In genomic region chr12:6202331-6202730, GRCh38 we compare ENCODE assay signal across 10 cellular contexts. TPM values are rescaled to one million over a fixed set of nuclear protein-coding genes. Genes with fewer than 3 reads are reported as not detected.
A peak's percentile ranks its signal among the peaks of the same experiment; 100 is the strongest.
DNase-seq lines count a peak whose midpoint lies in the region; ATAC-seq, FAIRE-seq and TF ChIP-seq lines count a peak whose summit lies in the region.
"Had no signal": no experiment of that assay in that cellular context is flagged by ENCODE, and none has a peak within 500 bp of the region (broad histone marks: within the 10 kb centered on the region; RNA-seq: fewer than 3 reads in every experiment).

No MANE protein-coding gene starts in this region.

- H3K36me3 Mint-ChIP-seq in naive thymus-derived CD8-positive, alpha-beta T cell = no peaks in the 10 kb centered on the region

- no peak for DNase-seq in heart left ventricle
- no peak for DNase-seq in Right ventricle myocardium superior
- DNase-seq in naive thymus-derived CD8-positive, alpha-beta T cell = no peak
- no peak for DNase-seq in activated CD4-positive, CD25-positive, alpha-beta regulatory T cell treated with anti-CD3 and anti-CD28 coated beads, Interleukin-2, amount 50 U/mL, for 72 hours
- DNase-seq in RCC 7860 (ENCODE audit: low spot score) = no peak
- DNase-seq in AG08396 (ENCODE audit: low spot score) = no peak
- DNase-seq: testis had no signal

- TF ChIP-seq POLR2A in heart left ventricle (IDR thresholded peaks at IDR 0.05) = no peak

- ATAC-seq in heart left ventricle (no peak), Right ventricle myocardium superior (ENCODE audit: poor library complexity) (no peak)
- ATAC-seq in naive thymus-derived CD8-positive, alpha-beta T cell = no peak

- peak overlapping the region in 8 of 10 donors; percentile 16 to 65 (median 45) for H3K4me3 Mint-ChIP-seq in naive thymus-derived CD8-positive, alpha-beta T cell

- H3K27me3 ChIP-seq in heart left ventricle = peaks cover 0 to 20% (median 0%) of the 10 kb centered on the region in 9 donors
- H3K27me3 ChIP-seq in esophagus (ENCODE audit: control insufficient read depth in 1 of 2, insufficient read depth in 2 of 2, low read length in 2 of 2) = no peaks in the 10 kb centered on the region
- H3K27me3 ChIP-seq: testis had no signal

- TF ChIP-seq CTCF in heart left ventricle (IDR thresholded peaks at IDR 0.05) = no peak

- no peak for FAIRE-seq in RCC 7860 (lab: Jason Lieb, UNC)
- FAIRE-seq: islet of Langerhans had no signal

- peak overlapping the region; percentile 49 to 99 (median 94) for H3K27ac ChIP-seq in heart left ventricle
- H3K27ac ChIP-seq in esophagus (ENCODE audit: low read depth in 2 of 2, low read length in 1 of 2) = peak overlapping the region; percentile 94 to 96
- peak overlapping the region; percentile 24 for H3K27ac ChIP-seq in urinary bladder (ENCODE audit: low read depth)

- 33 to 71% (median 58%) methylated on average over 4 to 6 of the region's 6 CpGs for WGBS in heart left ventricle, 4 donors
- WGBS in esophagus, 2 donors = 34 to 53% methylated on average over 6 of the region's 6 CpGs
- 45% methylated on average over 6 of the region's 6 CpGs for WGBS in urinary bladder

- H3K9me3 ChIP-seq in heart left ventricle (no peaks in the 10 kb centered on the region), esophagus (ENCODE audit: control insufficient read depth in 2 of 2, insufficient read depth in 1 of 2, low read depth in 1 of 2, low read length in 1 of 2) (no peaks in the 10 kb centered on the region)
- H3K9me3 ChIP-seq: testis had no signal

- peaks cover 3 to 36% (median 21%) of the 10 kb centered on the region in 5 donors for H3K27me3 Mint-ChIP-seq in naive thymus-derived CD8-positive, alpha-beta T cell

- no peaks in the 10 kb centered on the region for H3K9me3 Mint-ChIP-seq in naive thymus-derived CD8-positive, alpha-beta T cell

- H3K4me1 ChIP-seq in heart left ventricle (peaks cover 4 to 85% (median 54%) of the 10 kb centered on the region in 12 donors), esophagus (ENCODE audit: control insufficient read depth in 2 of 2, insufficient read depth in 2 of 2, low read length in 1 of 2) (peaks cover 13 to 34% of the 10 kb centered on the region in 2 donors), urinary bladder (ENCODE audit: insufficient read depth) (no peaks in the 10 kb centered on the region)

- H3K36me3 ChIP-seq in heart left ventricle (peaks cover 0 to 7% (median 0%) of the 10 kb centered on the region in 9 donors), esophagus (ENCODE audit: control insufficient read depth in 2 of 2, insufficient read depth in 2 of 2, low read length in 1 of 2) (peaks cover 0 to 9% of the 10 kb centered on the region in 2 donors), urinary bladder (ENCODE audit: insufficient read depth) (no peaks in the 10 kb centered on the region)

- H3K27ac Mint-ChIP-seq in naive thymus-derived CD8-positive, alpha-beta T cell = peak overlapping the region in 3 of 10 donors; percentile 15 to 62 (median 49)

- H3K4me3 ChIP-seq in heart left ventricle (peak overlapping the region; percentile 3 to 98 (median 82)), esophagus (ENCODE audit: low read depth in 1 of 2, low read length in 2 of 2) (peak overlapping the region; percentile 87 to 88), urinary bladder (ENCODE audit: low read depth, low read length) (peak overlapping the region; percentile 93)
- H3K4me3 ChIP-seq: testis had no signal

- intact Hi-C loops in heart left ventricle (cut with DNase I) = no loop called here
- intact Hi-C loops in Right ventricle myocardium superior (cut with DNase I) = no loop called here

- POLR2A ChIA-PET in naive thymus-derived CD8-positive, alpha-beta T cell (lab: Charles Lee) = interaction anchor here (1.3 to 2.0 kb wide), 4 partner anchors 9 to 77 kb away, joined by 3 to 9 read pairs (median 4); no protein-coding TSS in a partner anchor

- peaks cover 14 to 42% (median 34%) of the 10 kb centered on the region in 4 donors for H3K4me1 Mint-ChIP-seq in naive thymus-derived CD8-positive, alpha-beta T cell

RNA-seq across cellular contexts. Expression of gene CD9, which starts 2.1 kb away (rescaled TPM):
- total RNA-seq in heart left ventricle (10 to 100 TPM; 29.9 to 96.1 (median 54.7) TPM), Right ventricle myocardium superior (51.9 TPM), urinary bladder (215 TPM)
- polyA plus RNA-seq in heart left ventricle (10 to 100 TPM; 63.2 to 87.4 TPM), esophagus (100 to 1,000 TPM; 467 to 898 TPM), urinary bladder (554 TPM)
- 10 to 100 TPM in 1 of 2 experiments, 1 to 10 TPM in 1; 7.9 to 11.7 TPM for total RNA-seq in naive thymus-derived CD8-positive, alpha-beta T cell
- polyA plus RNA-seq in naive thymus-derived CD8-positive, alpha-beta T cell = 10 to 100 TPM; 23.4 to 43.4 (median 41.7) TPM

Comparison
In these comparisons a context has a peak if more than half of its experiments do, and no peak if none do; other contexts are left out.
1. H3K27ac ChIP-seq: peak in every context shown above with its lines; median percentile 95 in esophagus; 94 in heart left ventricle; 24 in urinary bladder.